Comparison of ENCODE assay signal across 18 cellular contexts in the genomic region with DNA sequence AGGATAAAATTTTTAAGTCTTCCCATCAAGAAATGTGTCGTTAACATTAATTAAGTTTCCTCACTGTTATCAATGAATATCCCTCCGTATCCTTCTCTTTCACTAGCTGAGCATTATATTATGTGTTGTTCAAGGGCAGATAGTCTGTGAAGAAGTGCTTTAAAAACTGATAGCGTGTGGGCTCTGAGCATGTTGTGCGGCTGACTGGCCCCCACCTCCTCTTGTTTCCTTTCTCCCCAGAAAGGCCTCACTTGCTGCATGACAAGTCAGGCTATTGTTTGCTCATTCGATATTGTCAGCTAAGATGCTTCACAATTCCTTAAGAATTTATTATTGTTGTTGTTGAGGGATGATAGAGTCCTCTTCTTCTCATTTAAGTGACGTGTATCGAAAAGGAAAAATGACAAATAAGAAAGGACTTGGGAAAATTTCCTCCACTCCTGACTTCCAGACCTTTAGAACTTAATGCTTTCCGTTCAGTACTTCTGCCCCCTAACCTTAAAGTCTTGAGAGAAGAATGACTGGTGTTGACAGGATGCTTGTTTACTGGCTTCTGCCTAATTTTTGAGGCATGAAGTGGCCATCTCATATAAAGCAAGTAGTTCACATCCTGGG.
"Had no signal": no experiment of that assay in that cellular context is flagged by ENCODE, and none has a peak within 500 bp of the region (broad histone marks: within the 10 kb centered on the region; RNA-seq: fewer than 3 reads in every experiment).

No MANE protein-coding gene starts in this region.

- H3K9me3 Mint-ChIP-seq: central memory CD8-positive, alpha-beta T cell; endodermal cell had no signal

- H3K27me3 Mint-ChIP-seq: activated naive CD8-positive, alpha-beta T cell treated with anti-CD3 and anti-CD28 coated beads for 36 hours; central memory CD8-positive, alpha-beta T cell; T-helper 17 cell had no signal

- H3K4me1 Mint-ChIP-seq: activated naive CD8-positive, alpha-beta T cell treated with anti-CD3 and anti-CD28 coated beads for 36 hours had no signal

- FAIRE-seq: astrocyte, colon had no signal

- DNase-seq: activated CD4-positive, alpha-beta T cell treated with anti-CD3 and anti-CD28 coated beads for 4 hours; activated CD4-positive, alpha-beta T cell treated with anti-CD3 and anti-CD28 coated beads, Interleukin-2, amount 50 U/mL, for 48 hours; activated CD4-positive, CD25-positive, alpha-beta regulatory T cell; activated naive CD4-positive, alpha-beta T cell treated with Interleukin-2 at 50 U/mL for 16 hours; activated naive CD8-positive, alpha-beta T cell treated with anti-CD3 and anti-CD28 coated beads for 36 hours; activated T-cell treated with anti-CD3 and anti-CD28 coated beads, Interleukin-2, amount 50 U/mL, for 48 hours; endodermal cell; left ventricle myocardium inferior; mesenchymal stem cell; nucleus accumbens; stimulated activated CD4-positive, alpha-beta T cell treated with anti-CD3 and anti-CD28 coated beads, Interleukin-2, amount 100 ng/mL, for 48 hours; stimulated activated naive CD8-positive, alpha-beta T cell treated with anti-CD3 and anti-CD28 coated beads, Interleukin-15, Interleukin-2, amounts not matched to agents 100 U/mL and 50 U/mL, for 24 hours; SW 1271; T-helper 17 cell had no signal

- H3K4me3 ChIP-seq: left ventricle myocardium inferior had no signal

- H3K4me1 ChIP-seq: parathyroid adenoma had no signal

- H3K4me3 Mint-ChIP-seq: activated naive CD8-positive, alpha-beta T cell treated with anti-CD3 and anti-CD28 coated beads for 36 hours; central memory CD8-positive, alpha-beta T cell; endodermal cell; T-helper 17 cell had no signal

- H3K9me3 ChIP-seq: left ventricle myocardium inferior had no signal

- H3K36me3 ChIP-seq: left ventricle myocardium inferior had no signal

- H3K27ac ChIP-seq: left ventricle myocardium inferior, parathyroid adenoma had no signal

- H3K36me3 Mint-ChIP-seq: activated naive CD8-positive, alpha-beta T cell treated with anti-CD3 and anti-CD28 coated beads for 36 hours had no signal

- ATAC-seq: stimulated activated naive CD8-positive, alpha-beta T cell treated with anti-CD3 and anti-CD28 coated beads, Interleukin-15, Interleukin-2, amounts not matched to agents 100 U/mL and 50 U/mL, for 24 hours; T-helper 17 cell had no signal

- H3K27ac Mint-ChIP-seq: activated naive CD8-positive, alpha-beta T cell treated with anti-CD3 and anti-CD28 coated beads for 36 hours; endodermal cell; T-helper 17 cell had no signal
